Comparison of ENCODE assay signal across 8 cellular contexts in the genomic region with DNA sequence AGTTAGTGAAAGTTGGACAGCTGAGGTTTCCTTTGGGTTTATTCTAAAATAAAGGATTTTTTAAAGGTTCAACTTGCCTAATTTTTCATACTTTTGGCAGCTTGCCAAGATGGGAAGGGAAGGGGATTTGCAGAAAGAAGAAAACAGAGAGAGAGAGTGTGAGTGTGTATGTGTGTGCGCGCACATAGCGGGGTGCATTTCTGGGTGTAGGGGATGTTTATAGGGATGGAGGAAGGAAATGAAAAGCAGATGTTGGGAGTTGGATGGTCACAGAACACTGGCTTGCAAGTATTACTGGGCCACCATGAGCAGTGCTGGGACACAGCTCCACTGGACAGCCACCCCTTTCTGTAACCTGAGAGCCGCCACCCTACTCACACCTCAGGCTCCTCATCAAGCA.
A peak's percentile ranks its signal among the peaks of the same experiment; 100 is the strongest.
DNase-seq lines count a peak whose midpoint lies in the region; ATAC-seq and TF ChIP-seq lines count a peak whose summit lies in the region.
"Not testable (repeated sequence)": the region's sequence is repeated elsewhere in the genome, so short reads cannot be mapped to it uniquely, and the experiment has no call there.

No MANE protein-coding gene starts in this region.

- H3K9me3 ChIP-seq in A673 (ENCODE audit: low read depth, low read length, poor library complexity, severe bottlenecking); HEK293 (ENCODE audit: control insufficient read depth, insufficient read depth, low read depth, low read length); MM.1S (replicated peaks; ENCODE audit: insufficient read depth, low read length); SK-N-MC (ENCODE audit: low read depth, low read length); thoracic aorta: not testable (repeated sequence)

- DNase-seq in A673 (ENCODE audit: low spot score) (peak; percentile 1), MM.1S (peak; percentile 18)
- DNase-seq in SK-N-MC (ENCODE audit: low read depth, low spot score); effector memory CD8-positive, alpha-beta T cell; left lobe of liver (ENCODE audit: low spot score); natural killer cell; thoracic aorta (ENCODE audit: low spot score): not testable (repeated sequence)

- H3K4me2 ChIP-seq in MM.1S (ENCODE audit: low read depth, low read length), result peak overlapping the region; percentile 56; the same call in 1 of the 2 replicates

- H3K4me3 ChIP-seq in A673 (ENCODE audit: low read depth, low read length, poor library complexity, severe bottlenecking); HEK293 (ENCODE audit: low read depth, low read length): not testable (repeated sequence)
- H3K4me3 ChIP-seq in MM.1S (ENCODE audit: low read length) (0 out of 2 replicates have a peak overlapping the region, but pooled peaks have one; percentile 4), SK-N-MC (peak overlapping the region; percentile 56), thoracic aorta (peak overlapping the region; percentile 34)

- H3K9me2 ChIP-seq in MM.1S (replicated peaks; ENCODE audit: insufficient read depth, low read length), result not testable (repeated sequence)

- H3F3A ChIP-seq in MM.1S (ENCODE audit: insufficient read depth, low read length), result not testable (repeated sequence)

- not testable (repeated sequence) for H3K4me3 Mint-ChIP-seq in effector memory CD8-positive, alpha-beta T cell; natural killer cell

- H3K36me3 Mint-ChIP-seq in effector memory CD8-positive, alpha-beta T cell (ENCODE audit: insufficient read depth); natural killer cell: not testable (repeated sequence)

- intact Hi-C loops in A673 (cut with micrococcal nuclease; ENCODE audit: unreplicated experiment); natural killer cell (cut with micrococcal nuclease): not testable (repeated sequence)

- H3K4me1 Mint-ChIP-seq in effector memory CD8-positive, alpha-beta T cell (ENCODE audit: low read depth in 2 of 2); natural killer cell: not testable (repeated sequence)

- not testable (repeated sequence) for H2AFZ ChIP-seq in MM.1S (ENCODE audit: low read length)

- TF ChIP-seq CTCF in A673 (conservative IDR thresholded peaks at IDR 0.05; ENCODE audit: low read depth, low read length); HEK293 (tag by site-specific recombination; IDR thresholded peaks at IDR 0.05); MM.1S (IDR thresholded peaks at IDR 0.05; ENCODE audit: low read length); natural killer cell (IDR thresholded peaks at IDR 0.05); thoracic aorta (IDR thresholded peaks at IDR 0.05): not testable (repeated sequence)

- H3K27ac ChIP-seq in A673 (ENCODE audit: low read depth, low read length, poor library complexity, severe bottlenecking); HEK293 (ENCODE audit: extremely low read depth, low read depth, low read length); MM.1S (ENCODE audit: low read length); SK-N-MC; thoracic aorta: not testable (repeated sequence)

- not testable (repeated sequence) for H4K20me1 ChIP-seq in MM.1S (ENCODE audit: insufficient read depth, low read length)

- H3K9ac ChIP-seq in MM.1S (ENCODE audit: low read length); SK-N-MC (ENCODE audit: insufficient read length): not testable (repeated sequence)

- not testable (repeated sequence) for H3K4me1 ChIP-seq in A673 (ENCODE audit: insufficient read depth, low read length, poor library complexity, severe bottlenecking); HEK293 (ENCODE audit: control insufficient read depth, insufficient read depth, low read length); MM.1S (ENCODE audit: low read length); thoracic aorta (ENCODE audit: control insufficient read depth in 1 of 2, low read depth in 2 of 2)

- H3K27me3 ChIP-seq in A673 (replicated peaks; ENCODE audit: insufficient read depth, low read depth, low read length, poor library complexity); MM.1S (replicated peaks; ENCODE audit: insufficient read depth, low read length); thoracic aorta (replicated peaks; ENCODE audit: insufficient read depth): not testable (repeated sequence)

- not testable (repeated sequence) for BruUV-seq in A673 (replicated peaks; lab: Mats Ljungman, UMichigan)

- H3K27ac Mint-ChIP-seq in effector memory CD8-positive, alpha-beta T cell; natural killer cell: not testable (repeated sequence)

- CTCF ChIA-PET in A673 (lab: Charles Lee), result not testable (repeated sequence)
- CTCF ChIA-PET in HEK293 (lab: Yijun Ruan, JAX), result interaction anchor here (1.2 kb wide), 1 partner anchor 162 kb away, joined by 3 read pairs; no protein-coding TSS in a partner anchor

- not testable (repeated sequence) for H3K9me3 Mint-ChIP-seq in effector memory CD8-positive, alpha-beta T cell; natural killer cell

- POLR2A ChIA-PET in A673 (lab: Charles Lee; ENCODE audit: low non-redundant PET); HEK293 (lab: Yijun Ruan, JAX): not testable (repeated sequence)

- H3K27me3 Mint-ChIP-seq in effector memory CD8-positive, alpha-beta T cell; natural killer cell (ENCODE audit: low read depth in 2 of 2): not testable (repeated sequence)

- ATAC-seq in effector memory CD8-positive, alpha-beta T cell (replicated peaks), result peak; percentile 10
- ATAC-seq in left lobe of liver (peak; percentile 18), natural killer cell (peak in 2 of 3 donors; percentile 8 to 22)
- ATAC-seq in thoracic aorta (ENCODE audit: insufficient number of reproducible peaks, low FRiP score, low read depth), result not testable (repeated sequence)

- not testable (repeated sequence) for H3K36me3 ChIP-seq in A673 (ENCODE audit: insufficient read depth, low read length, poor library complexity, severe bottlenecking); HEK293 (ENCODE audit: control insufficient read depth in 2 of 2, insufficient read depth in 1 of 2, low read length in 2 of 2); MM.1S (replicated peaks; ENCODE audit: insufficient read depth, low read length); SK-N-MC (ENCODE audit: insufficient read depth, low read length); thoracic aorta

- H3K79me2 ChIP-seq in MM.1S (ENCODE audit: low read length), result not testable (repeated sequence)

TF ChIP-seq in HEK293, 187 proteins besides CTCF, POLR2A, EP300 and RAD21:
- TF ChIP-seq ZNF544 (tag by site-specific recombination; IDR thresholded peaks at IDR 0.05), result peak; percentile 79; the same call in 1 of the 2 replicates
- 0 out of 2 replicates have a peak, but pooled peaks have one; percentile 17 for TF ChIP-seq KLF10 (tag by site-specific recombination; IDR thresholded peaks at IDR 0.05)
